In genomic region chr12:16148938-16149337, GRCh38 we compare ENCODE assay signal across 23 cellular contexts.
"Had no signal": no experiment of that assay in that cellular context is flagged by ENCODE, and none has a peak within 500 bp of the region (broad histone marks: within the 10 kb centered on the region; RNA-seq: fewer than 3 reads in every experiment).

No MANE protein-coding gene starts in this region.

- H3K4me1 ChIP-seq: adrenal gland, breast epithelium, stomach had no signal

- H3K9me3 ChIP-seq: adrenal gland, breast epithelium, left lung, sigmoid colon, stomach had no signal

- H3K4me3 ChIP-seq: adrenal gland, breast epithelium, coronary artery, left lung, sigmoid colon, stomach had no signal

- H3K27ac ChIP-seq: adrenal gland, breast epithelium, coronary artery, left lung, sigmoid colon, stomach, WERI-Rb-1 had no signal

- ATAC-seq: activated T-cell treated with anti-CD3 and anti-CD28 coated beads, Interleukin-2, amount 50 U/mL, for 72 hours; left lung; stimulated activated effector memory CD8-positive, alpha-beta T cell treated with anti-CD3 and anti-CD28 coated beads, Interleukin-12 subunit alpha, Interleukin-12 subunit beta, amount 100 ng/mL, for 72 hours had no signal

- H3K27me3 ChIP-seq: adrenal gland, breast epithelium, left lung, sigmoid colon, stomach had no signal

- FAIRE-seq: astrocyte, endometrium, kidney had no signal

- DNase-seq: activated CD4-positive, alpha-beta T cell treated with anti-CD3 and anti-CD28 coated beads for 1 hour; activated CD4-positive, alpha-beta T cell treated with anti-CD3 and anti-CD28 coated beads, Interleukin-2, amount 50 U/mL, for 4 hours; activated gamma-delta T cell; activated T-cell treated with anti-CD3 and anti-CD28 coated beads, Interleukin-2, amount 50 U/mL, for 72 hours; adrenal gland; erythroblast; foreskin melanocyte; kidney; left lung; nephron progenitor cell; nucleus accumbens; posterior cingulate gyrus; sigmoid colon; stimulated activated CD4-positive, alpha-beta T cell treated with anti-CD3 and anti-CD28 coated beads, Interleukin-4, amount 100 ng/mL, for 24 hours; stomach; T1000; trophoblast cell; WERI-Rb-1 had no signal

- H3K36me3 ChIP-seq: adrenal gland, breast epithelium, left lung, sigmoid colon, stomach, WERI-Rb-1 had no signal
